ENCODE assay signal across 10 cellular contexts in the genomic region with DNA sequence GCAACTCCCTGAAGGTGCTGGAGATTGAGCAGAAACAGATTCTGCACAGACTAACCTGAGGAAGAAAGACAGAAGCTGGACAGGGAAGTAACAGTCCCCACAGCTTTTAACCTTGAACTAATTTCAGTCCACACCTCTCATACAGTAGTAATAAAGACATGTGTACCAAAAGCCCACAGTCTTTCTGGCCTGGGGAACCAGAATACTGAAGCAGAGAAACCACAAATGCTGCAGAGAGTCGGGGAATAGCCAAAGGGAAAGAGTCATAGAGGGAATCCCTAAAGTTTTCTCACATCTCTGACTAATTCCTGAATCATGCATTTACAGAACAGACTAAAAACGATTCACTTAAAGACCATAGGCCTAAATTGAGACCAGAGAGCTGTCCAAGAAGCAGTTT.
DNase-seq lines count a peak whose midpoint lies in the region; ATAC-seq and TF ChIP-seq lines count a peak whose summit lies in the region.
"Had no signal": no experiment of that assay in that cellular context is flagged by ENCODE, and none has a peak within 500 bp of the region (broad histone marks: within the 10 kb centered on the region; RNA-seq: fewer than 3 reads in every experiment).

No MANE protein-coding gene starts in this region.

- no peak overlapping the region for H3K9ac ChIP-seq in adipocyte (ENCODE audit: low read length)

- H3K36me3 ChIP-seq in adipocyte (ENCODE audit: control insufficient read depth, insufficient read depth, low read length, severe bottlenecking), result no peaks in the 10 kb centered on the region

- no peaks in the 10 kb centered on the region for H3K9me3 ChIP-seq in adipocyte (ENCODE audit: control insufficient read depth, low read length)

- peak; percentile 79 for ATAC-seq in GM18520 (IDR thresholded peaks at IDR 0.05; ENCODE audit: unreplicated experiment)
- ATAC-seq in HG02870 (IDR thresholded peaks at IDR 0.05; ENCODE audit: unreplicated experiment), result peak; percentile 76
- no peak for ATAC-seq in HG03571 (IDR thresholded peaks at IDR 0.05; ENCODE audit: unreplicated experiment)
- ATAC-seq: Right ventricle myocardium inferior had no signal

- CTCF ChIA-PET in GM10248 (lab: Yijun Ruan, JAX), result interaction anchor here (0.8 kb wide), 1 partner anchor 12 kb away, joined by 3 read pairs; no protein-coding TSS in a partner anchor

- H3K4me1 ChIP-seq in adipocyte (ENCODE audit: control insufficient read depth, insufficient read depth, low read length), result peaks cover 16% of the 10 kb centered on the region

- H3K27me3 ChIP-seq in adipocyte (replicated peaks; ENCODE audit: control insufficient read depth, insufficient read depth, low read length), result no peaks in the 10 kb centered on the region

- H3K4me3 ChIP-seq in adipocyte (ENCODE audit: low read length), result no peak overlapping the region

- peak; percentile 73 for DNase-seq in adipocyte (ENCODE audit: low read depth)
- peak; percentile 57 for DNase-seq in myocyte (ENCODE audit: low read depth)
- DNase-seq in GM10266 (ENCODE audit: extremely low spot score), result no peak
- no peak for DNase-seq in GM10248 (ENCODE audit: extremely low spot score)
- DNase-seq in Ammon's horn (ENCODE audit: low spot score), result no peak
- DNase-seq: activated T-cell treated with anti-CD3 and anti-CD28 coated beads for 4 hours had no signal

- TF ChIP-seq CTCF in GM10266 (IDR thresholded peaks at IDR 0.05; ENCODE audit: control insufficient read depth, insufficient read depth, low read depth, missing control alignments) (no peak), GM10248 (IDR thresholded peaks at IDR 0.05; ENCODE audit: control extremely low read depth, extremely low read depth, low read depth, missing control alignments) (no peak)

- POLR2A ChIA-PET in GM10248 (lab: Yijun Ruan, JAX), result no interaction called here

Comparison
In these comparisons a context has a peak if more than half of its experiments do, and no peak if none do; other contexts are left out.
1. DNase-seq: peak in adipocyte (single experiment) and myocyte (single experiment); none in GM10266 (single experiment), GM10248 (single experiment) and Ammon's horn (single experiment).